Comparison of ENCODE assay signal across 9 cellular contexts in the genomic region with DNA sequence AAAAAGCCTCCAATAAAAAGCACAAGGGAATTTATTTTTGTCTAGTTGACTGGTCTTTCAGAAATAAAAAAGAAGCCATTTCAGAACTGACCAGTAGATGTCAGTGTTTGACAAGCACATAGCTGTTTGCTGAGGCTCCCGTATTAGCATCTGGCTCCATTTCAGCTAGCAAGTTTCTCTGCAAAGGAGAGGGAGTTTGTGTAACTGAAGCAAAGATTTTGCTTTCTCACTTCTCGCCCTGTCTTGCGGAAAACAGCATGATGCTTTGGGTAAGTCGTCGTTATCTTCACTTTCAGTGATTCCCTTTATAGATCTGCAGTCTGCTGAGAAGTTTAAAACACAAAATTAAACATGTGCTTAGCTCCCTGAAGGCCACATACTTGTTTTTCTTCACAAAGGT.
DNase-seq lines count a peak whose midpoint lies in the region; ATAC-seq and TF ChIP-seq lines count a peak whose summit lies in the region.
"Had no signal": no experiment of that assay in that cellular context is flagged by ENCODE, and none has a peak within 500 bp of the region (broad histone marks: within the 10 kb centered on the region; RNA-seq: fewer than 3 reads in every experiment).

No MANE protein-coding gene starts in this region.

- H3K27me3 ChIP-seq in mesenchymal stem cell (ENCODE audit: control insufficient read depth in 1 of 2, insufficient read depth in 1 of 2, low read length in 2 of 2): no peaks in the 10 kb centered on the region
- H3K27me3 ChIP-seq: neutrophil had no signal

- H3K9ac ChIP-seq in mesenchymal stem cell (ENCODE audit: low read length): no peak overlapping the region

- H3K23ac ChIP-seq in mesenchymal stem cell (ENCODE audit: low read length in 2 of 2): no peak overlapping the region

- H2BK15ac ChIP-seq in mesenchymal stem cell (ENCODE audit: low read depth, poor library complexity, severe bottlenecking): no peak overlapping the region

- POLR2A ChIA-PET in GM10248 (lab: Yijun Ruan, JAX): no interaction called here

- H4K8ac ChIP-seq in mesenchymal stem cell (ENCODE audit: low read length): no peak overlapping the region

- no peak overlapping the region for H2AFZ ChIP-seq in mesenchymal stem cell (ENCODE audit: low read depth, low read length)

- H2BK120ac ChIP-seq in mesenchymal stem cell (ENCODE audit: low read depth, low read length): no peak overlapping the region

- no peak overlapping the region for H2BK12ac ChIP-seq in mesenchymal stem cell (ENCODE audit: low read length in 2 of 2)

- H2AK5ac ChIP-seq in mesenchymal stem cell (ENCODE audit: low read length, severe bottlenecking): no peak overlapping the region

- H3K4me2 ChIP-seq in mesenchymal stem cell (ENCODE audit: low read length, poor library complexity, severe bottlenecking): no peak overlapping the region

- no peak overlapping the region for H4K91ac ChIP-seq in mesenchymal stem cell (ENCODE audit: low read length)

- no peaks in the 10 kb centered on the region for H3K36me3 ChIP-seq in mesenchymal stem cell (ENCODE audit: control insufficient read depth in 1 of 2, insufficient read depth in 2 of 2, low read depth in 1 of 2, low read length in 2 of 2)
- H3K36me3 ChIP-seq: neutrophil had no signal

- TF ChIP-seq CTCF in GM10248 (IDR thresholded peaks at IDR 0.05; ENCODE audit: control extremely low read depth, extremely low read depth, low read depth, missing control alignments): peak; percentile 48

- H3K4me3 ChIP-seq in mesenchymal stem cell (ENCODE audit: insufficient read depth in 1 of 2, low read depth in 1 of 2, low read length in 2 of 2): no peak overlapping the region

- 5% methylated on average over 5 of the region's 5 CpGs for WGBS in mesenchymal stem cell

- H3K9me3 ChIP-seq in mesenchymal stem cell (ENCODE audit: control insufficient read depth, low read length): no peaks in the 10 kb centered on the region
- H3K9me3 ChIP-seq: neutrophil had no signal

- peak; percentile 72 for DNase-seq in AG08395 (ENCODE audit: low spot score)
- peak; percentile 43 for DNase-seq in GM10248 (ENCODE audit: extremely low spot score)
- DNase-seq in NCI-H1436 treated with DMSO at 0.1 percent for 48 hours (lab: John Stamatoyannopoulos, UW): peak; percentile 19
- DNase-seq in T follicular helper cell (ENCODE audit: low read depth): peak; percentile 3
- DNase-seq in ecto neural progenitor cell (ENCODE audit: low spot score): peak; percentile 44
- peak; percentile 51 for DNase-seq in mesenchymal stem cell
- DNase-seq in NK-92 treated with Interleukin-12 subunit alpha and Interleukin-12 subunit beta, amount 100 ng/mL, for 24 hours (lab: John Stamatoyannopoulos, UW): no peak

- peak; percentile 46 for ATAC-seq in HG02610 (IDR thresholded peaks at IDR 0.05; ENCODE audit: unreplicated experiment)

- no peaks in the 10 kb centered on the region for H3K79me1 ChIP-seq in mesenchymal stem cell (replicated peaks; ENCODE audit: low read length, poor library complexity, severe bottlenecking)

- H3K27ac ChIP-seq in mesenchymal stem cell (ENCODE audit: low read length, poor library complexity, severe bottlenecking): no peak overlapping the region
- H3K27ac ChIP-seq: neutrophil had no signal

- CTCF ChIA-PET in GM10248 (lab: Yijun Ruan, JAX): interaction anchor here (0.8 to 3.3 kb wide), 13 partner anchors 9 to 788 kb away, joined by 3 to 18 read pairs (median 4); no protein-coding TSS in a partner anchor

- H3K14ac ChIP-seq in mesenchymal stem cell (ENCODE audit: low read length in 2 of 2): no peak overlapping the region

- no peaks in the 10 kb centered on the region for H3K4me1 ChIP-seq in mesenchymal stem cell (ENCODE audit: control insufficient read depth, insufficient read depth, low read depth, low read length)

- H3K18ac ChIP-seq in mesenchymal stem cell (ENCODE audit: low read depth in 1 of 2, low read length in 2 of 2): no peak overlapping the region

- H3K4ac ChIP-seq in mesenchymal stem cell (ENCODE audit: low read depth in 1 of 2, low read length in 2 of 2): no peak overlapping the region

- H2BK5ac ChIP-seq in mesenchymal stem cell (ENCODE audit: low read depth, low read length, poor library complexity, severe bottlenecking): no peak overlapping the region
